Comparison of ENCODE assay signal across 20 cellular contexts in genomic region chr5:76616206-76616605, GRCh38. TPM values are rescaled to one million over a fixed set of nuclear protein-coding genes. Genes with fewer than 3 reads are reported as not detected.
"Had no signal": no experiment of that assay in that cellular context is flagged by ENCODE, and none has a peak within 500 bp of the region (broad histone marks: within the 10 kb centered on the region; RNA-seq: fewer than 3 reads in every experiment).

No MANE protein-coding gene starts in this region.

- ATAC-seq: left colon, left ventricle myocardium superior, psoas muscle had no signal

- H3K4me2 ChIP-seq: hepatocyte, smooth muscle cell had no signal

- H3K27ac Mint-ChIP-seq: endodermal cell, nephron had no signal

- H3K27ac ChIP-seq: coronary artery, hepatocyte, psoas muscle, sigmoid colon had no signal

- H3K4me3 ChIP-seq: coronary artery, hepatocyte, lung, psoas muscle, sigmoid colon, smooth muscle cell had no signal

- H3K9me3 ChIP-seq: psoas muscle, sigmoid colon had no signal

- H2AFZ ChIP-seq: hepatocyte had no signal

- H3K27me3 Mint-ChIP-seq: naive B cell had no signal

- H3K4me1 ChIP-seq: psoas muscle, sigmoid colon had no signal

- DNase-seq: effector CD4-positive, alpha-beta T cell; endodermal cell; foreskin melanocyte; head of caudate nucleus; kidney; left colon; left ventricle myocardium superior; mesendoderm; naive B cell; occipital lobe; psoas muscle; sigmoid colon; stimulated activated CD4-positive, alpha-beta T cell treated with anti-CD3 and anti-CD28 coated beads, Interleukin-2, amount 100 ng/mL, for 48 hours; stimulated activated naive CD4-positive, alpha-beta T cell treated with Interleukin-2 at 50 U/mL for 16 hours; trophoblast cell had no signal

- H3K36me3 ChIP-seq: sigmoid colon had no signal

- H3K79me2 ChIP-seq: hepatocyte had no signal

- H3K4me3 Mint-ChIP-seq: endodermal cell, naive B cell, nephron had no signal

- H3K9me3 Mint-ChIP-seq: endodermal cell, naive B cell, nephron had no signal

- H3K4me1 Mint-ChIP-seq: naive B cell had no signal

- H3K27me3 ChIP-seq: hepatocyte, sigmoid colon had no signal

RNA-seq across cellular contexts. Expression of gene F2RL2, which starts 7.0 kb away (rescaled TPM):
- total RNA-seq: psoas muscle had no signal
